9 cellular contexts compared by ENCODE assay signal in the genomic region with DNA sequence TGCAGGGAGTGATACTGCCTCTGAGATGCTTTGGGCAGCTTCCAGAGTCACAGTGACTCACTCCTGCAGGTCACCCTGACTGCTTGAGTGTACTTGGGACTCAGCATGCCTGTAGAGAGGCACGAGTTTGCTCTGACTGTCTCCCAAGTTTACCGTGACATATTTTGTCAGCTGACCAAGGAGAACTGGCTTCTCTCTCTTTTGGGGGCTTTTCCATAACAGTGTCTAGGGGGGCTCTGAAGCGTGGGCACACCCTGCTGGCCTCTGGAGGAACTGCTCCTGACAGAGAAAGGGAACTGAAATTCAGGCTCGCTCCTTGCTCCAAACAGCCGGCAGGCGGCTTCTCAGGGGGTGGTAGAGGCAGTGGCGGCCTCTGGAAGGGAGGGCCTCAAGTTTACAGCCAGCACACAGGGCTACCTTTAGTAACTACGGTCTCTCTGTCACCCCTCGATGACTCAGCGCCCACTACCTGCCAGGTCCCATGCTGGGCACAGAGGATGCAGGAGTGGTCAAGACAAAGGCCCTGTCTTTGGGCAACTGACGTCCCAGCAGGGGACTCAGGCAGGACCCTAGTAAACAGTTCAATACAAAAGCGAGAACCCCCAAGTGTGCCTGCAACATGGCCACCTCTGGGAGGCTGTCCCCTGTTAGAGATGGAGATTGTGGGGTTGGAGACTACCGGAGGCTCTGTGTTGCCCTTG. TPM values are rescaled to one million over a fixed set of nuclear protein-coding genes. Genes with fewer than 3 reads are reported as not detected.
DNase-seq lines count a peak whose midpoint lies in the region; ATAC-seq and TF ChIP-seq lines count a peak whose summit lies in the region.
"Had no signal": no experiment of that assay in that cellular context is flagged by ENCODE, and none has a peak within 500 bp of the region (broad histone marks: within the 10 kb centered on the region; RNA-seq: fewer than 3 reads in every experiment).

No MANE protein-coding gene starts in this region.

- no peaks in the 10 kb centered on the region for H3K4me1 ChIP-seq in heart right ventricle

- no peak overlapping the region for H3K4me3 ChIP-seq in heart right ventricle

- no peaks in the 10 kb centered on the region for H3K4me1 Mint-ChIP-seq in activated CD4-positive, alpha-beta T cell treated with anti-CD3 and anti-CD28 coated beads for 36 hours
- H3K4me1 Mint-ChIP-seq in T-helper 17 cell: peaks cover 3% of the 10 kb centered on the region
- H3K4me1 Mint-ChIP-seq: central memory CD8-positive, alpha-beta T cell had no signal

- H3K36me3 Mint-ChIP-seq in activated CD4-positive, alpha-beta T cell treated with anti-CD3 and anti-CD28 coated beads for 36 hours (ENCODE audit: low read depth): no peaks in the 10 kb centered on the region
- H3K36me3 Mint-ChIP-seq in T-helper 17 cell (ENCODE audit: low read depth): no peaks in the 10 kb centered on the region

- no peaks in the 10 kb centered on the region for H3K36me3 ChIP-seq in heart right ventricle

- H3K9me3 ChIP-seq in T-helper 17 cell (ENCODE audit: control insufficient read depth, low read length, poor library complexity, severe bottlenecking) (no peaks in the 10 kb centered on the region), heart right ventricle (no peaks in the 10 kb centered on the region)

- intact Hi-C loops in activated CD4-positive, alpha-beta T cell treated with anti-CD3 and anti-CD28 coated beads for 36 hours (cut with DNase I, micrococcal nuclease): no loop called here
- intact Hi-C loops in heart right ventricle (cut with DNase I): no loop called here

- DNase-seq in activated CD4-positive, alpha-beta T cell treated with anti-CD3 and anti-CD28 coated beads for 36 hours: peak; percentile 26
- no peak for DNase-seq in activated CD4-positive, alpha-beta T cell treated with anti-CD3 and anti-CD28 coated beads for 4 hours
- DNase-seq in T-helper 17 cell (no peak), heart right ventricle (no peak), superior temporal gyrus (ENCODE audit: extremely low spot score) (peak; percentile 8), NCI-H2171 treated with DMSO at 0.1 percent for 48 hours (lab: John Stamatoyannopoulos, UW) (no peak)

- WGBS in heart right ventricle, 2 donors: 36 to 38% methylated on average over 9 to 13 of the region's 13 CpGs

- H3K27ac ChIP-seq in heart right ventricle: no peak overlapping the region

- H3K27me3 ChIP-seq in heart right ventricle: peaks cover 0 to 15% (median 0%) of the 10 kb centered on the region in 7 donors

- H3K27ac Mint-ChIP-seq in activated CD4-positive, alpha-beta T cell treated with anti-CD3 and anti-CD28 coated beads for 36 hours: no peak overlapping the region
- H3K27ac Mint-ChIP-seq in T-helper 17 cell: no peak overlapping the region

- POLR2A ChIA-PET in activated CD4-positive, alpha-beta T cell treated with anti-CD3 and anti-CD28 coated beads for 36 hours (lab: Charles Lee): no interaction called here

- CTCF ChIA-PET in activated CD4-positive, alpha-beta T cell treated with anti-CD3 and anti-CD28 coated beads for 36 hours (lab: Charles Lee): no interaction called here

- TF ChIP-seq CTCF in heart right ventricle (IDR thresholded peaks at IDR 0.05): peak in 7 of 9 donors; percentile 44 to 63 (median 52)

- ATAC-seq in activated CD4-positive, alpha-beta T cell treated with anti-CD3 and anti-CD28 coated beads for 36 hours: peak; percentile 49
- peak; percentile 88 for ATAC-seq in GM21526 (IDR thresholded peaks at IDR 0.05; ENCODE audit: low FRiP score, unreplicated experiment)
- ATAC-seq in HG03575 (IDR thresholded peaks at IDR 0.05; ENCODE audit: extremely low read depth, insufficient number of reproducible peaks, low FRiP score, unreplicated experiment): peak; percentile 84
- peak; percentile 54 for ATAC-seq in T-helper 17 cell
- peak in 7 of 8 donors; percentile 17 to 62 (median 52) for ATAC-seq in heart right ventricle

- no peaks in the 10 kb centered on the region for H3K27me3 Mint-ChIP-seq in activated CD4-positive, alpha-beta T cell treated with anti-CD3 and anti-CD28 coated beads for 36 hours
- H3K27me3 Mint-ChIP-seq in T-helper 17 cell: no peaks in the 10 kb centered on the region
- H3K27me3 Mint-ChIP-seq: central memory CD8-positive, alpha-beta T cell had no signal

- H3K4me3 Mint-ChIP-seq in activated CD4-positive, alpha-beta T cell treated with anti-CD3 and anti-CD28 coated beads for 36 hours: no peak overlapping the region
- no peak overlapping the region for H3K4me3 Mint-ChIP-seq in T-helper 17 cell
- H3K4me3 Mint-ChIP-seq: central memory CD8-positive, alpha-beta T cell had no signal

- no peaks in the 10 kb centered on the region for H3K9me3 Mint-ChIP-seq in activated CD4-positive, alpha-beta T cell treated with anti-CD3 and anti-CD28 coated beads for 36 hours (ENCODE audit: low read depth)
- H3K9me3 Mint-ChIP-seq: central memory CD8-positive, alpha-beta T cell had no signal

RNA-seq across cellular contexts. Expression of a gene that starts 17.8 kb away (rescaled TPM):
- 1 to 10 TPM; 2.0 to 2.1 TPM for total RNA-seq in activated CD4-positive, alpha-beta T cell treated with anti-CD3 and anti-CD28 coated beads for 36 hours
- total RNA-seq in T-helper 17 cell (10 to 100 TPM in 1 of 2 donors, 1 to 10 TPM in 1; 2.7 to 40.2 TPM), heart right ventricle (1 to 10 TPM; 1.2 to 4.5 (median 1.5) TPM)
- polyA plus RNA-seq in heart right ventricle: under 1 TPM; 0.51 to 0.62 TPM

Comparison
In these comparisons a context has a peak if more than half of its experiments do, and no peak if none do; other contexts are left out.
1. DNase-seq: peak in activated CD4-positive, alpha-beta T cell treated with anti-CD3 and anti-CD28 coated beads for 36 hours (single experiment) and superior temporal gyrus (single experiment); none in activated CD4-positive, alpha-beta T cell treated with anti-CD3 and anti-CD28 coated beads for 4 hours (0 of 2), T-helper 17 cell (0 of 3), heart right ventricle (0 of 2) and NCI-H2171 treated with DMSO at 0.1 percent for 48 hours (single experiment).
2. Peak in every context shown above with its lines, with median percentiles within 50 percentile points of each other: ATAC-seq.